Comparison of ENCODE assay signal across 12 cellular contexts in the genomic region with DNA sequence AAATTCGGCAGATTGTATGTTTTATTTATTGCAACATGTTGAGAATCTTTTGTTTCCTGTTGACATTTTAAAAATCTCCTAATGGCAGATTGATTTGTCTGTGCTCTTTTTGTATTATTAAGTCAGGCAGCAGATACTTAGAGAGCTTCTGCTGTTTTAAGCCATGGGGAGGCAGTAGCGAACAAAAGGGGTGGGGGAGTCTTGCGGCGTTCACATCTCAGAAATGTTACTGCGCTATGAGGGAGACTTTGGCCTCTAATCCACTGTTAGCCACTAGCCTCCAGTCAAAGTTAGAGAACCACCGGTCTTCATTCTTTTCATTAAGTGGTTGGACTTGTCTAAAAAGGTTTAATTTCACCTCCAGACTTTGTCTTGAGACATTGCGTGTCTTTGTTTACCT.
A peak's percentile ranks its signal among the peaks of the same experiment; 100 is the strongest.
DNase-seq lines count a peak whose midpoint lies in the region; ATAC-seq and TF ChIP-seq lines count a peak whose summit lies in the region.
"Had no signal": no experiment of that assay in that cellular context is flagged by ENCODE, and none has a peak within 500 bp of the region (broad histone marks: within the 10 kb centered on the region; RNA-seq: fewer than 3 reads in every experiment).

No MANE protein-coding gene starts in this region.

- TF ChIP-seq CTCF in Loucy (conservative IDR thresholded peaks at IDR 0.05; ENCODE audit: low read length) = peak; percentile 48
- TF ChIP-seq CTCF in brain microvascular endothelial cell (IDR thresholded peaks at IDR 0.05; ENCODE audit: low read depth, low read length, missing control alignments) = peak; percentile 51
- peak in 1 of 3 experiments; percentile 17 for TF ChIP-seq CTCF in nephron (IDR thresholded peaks at IDR 0.05; ENCODE audit: unreplicated experiment in 3 of 3)

- H3K27me3 Mint-ChIP-seq in CD8-positive, alpha-beta memory T cell = no peaks in the 10 kb centered on the region
- no peaks in the 10 kb centered on the region for H3K27me3 Mint-ChIP-seq in nephron (ENCODE audit: low read depth)
- H3K27me3 Mint-ChIP-seq in stimulated activated naive CD8-positive, alpha-beta T cell treated with anti-CD3 and anti-CD28 coated beads, Interleukin-15, amount 100 ng/mL, for 72 hours = no peaks in the 10 kb centered on the region
- H3K27me3 Mint-ChIP-seq: activated CD4-positive, alpha-beta memory T cell treated with anti-CD3 and anti-CD28 coated beads for 36 hours; stimulated activated naive CD8-positive, alpha-beta T cell treated with anti-CD3 and anti-CD28 coated beads, Interleukin-15, Interleukin-2, amounts not matched to agents 100 ng/mL and 50 ng/mL, for 24 hours had no signal

- H3K9me2 ChIP-seq in Loucy (replicated peaks; ENCODE audit: low read depth, low read length) = no peaks in the 10 kb centered on the region

- peaks cover 69% of the 10 kb centered on the region for H3K4me1 ChIP-seq in CD8-positive, alpha-beta memory T cell (ENCODE audit: insufficient read depth, low read length)
- H3K4me1 ChIP-seq in Loucy (ENCODE audit: insufficient read depth, low read length, poor library complexity, severe bottlenecking) = peaks cover 15% of the 10 kb centered on the region

- no peak overlapping the region for H3K27ac ChIP-seq in CD8-positive, alpha-beta memory T cell (ENCODE audit: low read depth, low read length)
- H3K27ac ChIP-seq in brain microvascular endothelial cell = no peak overlapping the region

- no peaks in the 10 kb centered on the region for H3K36me3 ChIP-seq in CD8-positive, alpha-beta memory T cell (ENCODE audit: insufficient read depth, low read length)
- H3K36me3 ChIP-seq in Loucy (ENCODE audit: insufficient read depth, low read length) (peaks cover 20% of the 10 kb centered on the region; the same call in 1 of the 2 replicates), brain microvascular endothelial cell (replicated peaks) (no peaks in the 10 kb centered on the region)

- no peak overlapping the region for H3K9ac ChIP-seq in Loucy (ENCODE audit: low read depth, low read length, poor library complexity, severe bottlenecking)

- H2AFZ ChIP-seq in Loucy (ENCODE audit: low read length) = no peak overlapping the region

- H3K27ac Mint-ChIP-seq in CD8-positive, alpha-beta memory T cell = peak overlapping the region in 7 of 8 donors; percentile 25 to 80 (median 54)
- peak overlapping the region in 2 of 3 experiments; percentile 18 to 51 for H3K27ac Mint-ChIP-seq in nephron
- H3K27ac Mint-ChIP-seq in stimulated activated naive CD8-positive, alpha-beta T cell treated with anti-CD3 and anti-CD28 coated beads, Interleukin-15, amount 100 ng/mL, for 72 hours = no peak overlapping the region
- H3K27ac Mint-ChIP-seq: activated CD4-positive, alpha-beta memory T cell treated with anti-CD3 and anti-CD28 coated beads for 36 hours had no signal

- H3K4me3 Mint-ChIP-seq in CD8-positive, alpha-beta memory T cell = peak overlapping the region in 2 of 7 donors; percentile 13 to 20
- peak overlapping the region in 1 of 3 experiments; percentile 44 for H3K4me3 Mint-ChIP-seq in nephron
- H3K4me3 Mint-ChIP-seq in stimulated activated naive CD8-positive, alpha-beta T cell treated with anti-CD3 and anti-CD28 coated beads, Interleukin-15, amount 100 ng/mL, for 72 hours = no peak overlapping the region
- H3K4me3 Mint-ChIP-seq: activated CD4-positive, alpha-beta memory T cell treated with anti-CD3 and anti-CD28 coated beads for 36 hours; stimulated activated naive CD8-positive, alpha-beta T cell treated with anti-CD3 and anti-CD28 coated beads, Interleukin-15, Interleukin-2, amounts not matched to agents 100 ng/mL and 50 ng/mL, for 24 hours had no signal

- no peak overlapping the region for H3K4me2 ChIP-seq in Loucy (ENCODE audit: low read depth, low read length, poor library complexity, severe bottlenecking)

- DNase-seq in CD8-positive, alpha-beta memory T cell = no peak
- DNase-seq in brain microvascular endothelial cell = no peak
- DNase-seq in OCI-M2 (lab: John Stamatoyannopoulos, UW; ENCODE audit: unreplicated experiment) = no peak
- DNase-seq in CD1c-positive myeloid dendritic cell (ENCODE audit: extremely low spot score) = no peak
- no peak for DNase-seq in stimulated activated naive CD8-positive, alpha-beta T cell treated with anti-CD3 and anti-CD28 coated beads, Interleukin-15, amount 100 ng/mL, for 72 hours
- DNase-seq in epidermal melanocyte (ENCODE audit: insufficient read length, low spot score) = no peak
- DNase-seq: activated CD4-positive, alpha-beta memory T cell treated with anti-CD3 and anti-CD28 coated beads for 36 hours; mammary epithelial cell; NCI-H2029 had no signal

- no peaks in the 10 kb centered on the region for H3K9me3 ChIP-seq in CD8-positive, alpha-beta memory T cell (ENCODE audit: low read length)
- H3K9me3 ChIP-seq in Loucy (ENCODE audit: insufficient read depth, low read depth, low read length) = no peaks in the 10 kb centered on the region

- peaks cover 98% of the 10 kb centered on the region for H3K79me2 ChIP-seq in Loucy (ENCODE audit: insufficient read depth, low read length)

- CTCF ChIA-PET in CD8-positive, alpha-beta memory T cell (lab: Charles Lee) = no interaction called here

- peaks cover 99% of the 10 kb centered on the region for H4K20me1 ChIP-seq in Loucy (ENCODE audit: insufficient read depth, low read length, poor library complexity, severe bottlenecking)

- POLR2A ChIA-PET in CD8-positive, alpha-beta memory T cell (lab: Charles Lee) = interaction anchor here (0.7 kb wide), 1 partner anchor 338 kb away, joined by 3 read pairs; no protein-coding TSS in a partner anchor

- no peak overlapping the region for H3K4me3 ChIP-seq in CD8-positive, alpha-beta memory T cell (ENCODE audit: low read length)
- no peak overlapping the region for H3K4me3 ChIP-seq in Loucy (ENCODE audit: low read length, poor library complexity, severe bottlenecking)
- no peak overlapping the region for H3K4me3 ChIP-seq in brain microvascular endothelial cell (ENCODE audit: low read depth, low read length)

- ATAC-seq in stimulated activated naive CD8-positive, alpha-beta T cell treated with anti-CD3 and anti-CD28 coated beads, Interleukin-15, amount 100 ng/mL, for 72 hours = no peak

- in situ Hi-C loops in brain microvascular endothelial cell (cut with HindIII; ENCODE audit: low pct_ligation_motif_present, low sequenced_read_pairs) = no loop called here

- no peaks in the 10 kb centered on the region for H3K27me3 ChIP-seq in CD8-positive, alpha-beta memory T cell (ENCODE audit: insufficient read depth, low read length, poor library complexity, severe bottlenecking)
- no peaks in the 10 kb centered on the region for H3K27me3 ChIP-seq in Loucy (ENCODE audit: insufficient read depth, low read length, poor library complexity, severe bottlenecking)
- H3K27me3 ChIP-seq in brain microvascular endothelial cell (replicated peaks) = no peaks in the 10 kb centered on the region

- no peaks in the 10 kb centered on the region for H3F3A ChIP-seq in Loucy (ENCODE audit: low read depth)

- H3K9me3 Mint-ChIP-seq in CD8-positive, alpha-beta memory T cell = no peaks in the 10 kb centered on the region
- H3K9me3 Mint-ChIP-seq in nephron = no peaks in the 10 kb centered on the region
- H3K9me3 Mint-ChIP-seq in stimulated activated naive CD8-positive, alpha-beta T cell treated with anti-CD3 and anti-CD28 coated beads, Interleukin-15, amount 100 ng/mL, for 72 hours = no peaks in the 10 kb centered on the region
- H3K9me3 Mint-ChIP-seq: activated CD4-positive, alpha-beta memory T cell treated with anti-CD3 and anti-CD28 coated beads for 36 hours; stimulated activated naive CD8-positive, alpha-beta T cell treated with anti-CD3 and anti-CD28 coated beads, Interleukin-15, Interleukin-2, amounts not matched to agents 100 ng/mL and 50 ng/mL, for 24 hours had no signal

- H3K4me1 Mint-ChIP-seq in CD8-positive, alpha-beta memory T cell = peaks cover 85 to 100% (median 96%) of the 10 kb centered on the region in 3 donors
- H3K4me1 Mint-ChIP-seq in nephron = peaks cover 84% of the 10 kb centered on the region
- H3K4me1 Mint-ChIP-seq in stimulated activated naive CD8-positive, alpha-beta T cell treated with anti-CD3 and anti-CD28 coated beads, Interleukin-15, amount 100 ng/mL, for 72 hours = peaks cover 84% of the 10 kb centered on the region

- peaks cover 0 to 14% (median 2%) of the 10 kb centered on the region in 3 donors for H3K36me3 Mint-ChIP-seq in CD8-positive, alpha-beta memory T cell
- H3K36me3 Mint-ChIP-seq in nephron (ENCODE audit: low read depth) = no peaks in the 10 kb centered on the region
- H3K36me3 Mint-ChIP-seq: activated CD4-positive, alpha-beta memory T cell treated with anti-CD3 and anti-CD28 coated beads for 36 hours had no signal

Comparison
In these comparisons a context has a peak if more than half of its experiments do, and no peak if none do; other contexts are left out.
1. H3K27ac Mint-ChIP-seq: peak in CD8-positive, alpha-beta memory T cell (7 of 8) and nephron (2 of 3); none in stimulated activated naive CD8-positive, alpha-beta T cell treated with anti-CD3 and anti-CD28 coated beads, Interleukin-15, amount 100 ng/mL, for 72 hours (0 of 2).